ENCODE assay signal across 18 cellular contexts in the genomic region with DNA sequence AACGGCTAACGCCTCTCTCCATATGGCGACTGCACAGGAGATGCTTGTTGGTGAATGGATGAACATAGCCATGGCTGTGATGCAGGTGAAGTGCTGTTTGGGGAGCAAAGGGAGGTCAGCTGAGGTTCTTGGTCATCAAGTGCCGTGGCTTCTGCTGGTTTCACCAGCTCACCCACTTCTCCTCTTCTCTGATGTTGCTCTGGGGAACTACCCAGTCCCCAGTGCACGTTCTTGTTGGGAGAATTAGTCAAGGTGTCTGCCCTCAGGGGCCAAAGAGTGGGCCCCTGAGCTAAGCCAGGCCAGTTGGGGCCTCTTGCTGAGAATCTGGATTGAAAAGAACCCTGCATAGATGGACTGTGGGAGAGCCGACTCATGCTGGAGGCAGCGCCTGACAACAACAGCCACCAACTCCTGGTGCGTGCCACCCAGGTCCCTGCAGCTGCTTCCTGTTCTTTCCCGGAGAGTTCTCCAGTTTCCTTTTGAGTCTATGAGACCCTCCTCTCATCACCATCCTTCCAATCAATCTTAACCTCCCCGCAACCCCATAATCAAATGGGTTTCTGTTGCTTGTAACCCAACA. TPM values are rescaled to one million over a fixed set of nuclear protein-coding genes. Genes with fewer than 3 reads are reported as not detected.
DNase-seq lines count a peak whose midpoint lies in the region; ATAC-seq and TF ChIP-seq lines count a peak whose summit lies in the region.
"Had no signal": no experiment of that assay in that cellular context is flagged by ENCODE, and none has a peak within 500 bp of the region (broad histone marks: within the 10 kb centered on the region; RNA-seq: fewer than 3 reads in every experiment).

No MANE protein-coding gene starts in this region.

- H3K9me3 ChIP-seq in sigmoid colon: no peaks in the 10 kb centered on the region
- H3K9me3 ChIP-seq: Caco-2, HAP-1 had no signal

- H3K36me3 ChIP-seq in sigmoid colon: peaks cover 0 to 21% (median 3%) of the 10 kb centered on the region in 4 donors
- H3K36me3 ChIP-seq: HAP-1 had no signal

- no peak overlapping the region for H3K4me3 ChIP-seq in sigmoid colon
- H3K4me3 ChIP-seq: HAP-1 had no signal

- no peak for TF ChIP-seq CTCF in sigmoid colon (IDR thresholded peaks at IDR 0.05)

- intact Hi-C loops in sigmoid colon (cut with DNase I): no loop called here

- no peaks in the 10 kb centered on the region for H3K27me3 ChIP-seq in sigmoid colon

- TF ChIP-seq EP300 in sigmoid colon (IDR thresholded peaks at IDR 0.05): no peak

- H3K4me1 ChIP-seq in sigmoid colon: no peaks in the 10 kb centered on the region
- H3K4me1 ChIP-seq: HAP-1 had no signal

- H3K27ac ChIP-seq in sigmoid colon: no peak overlapping the region
- H3K27ac ChIP-seq: C4-2B had no signal

- TF ChIP-seq POLR2A in sigmoid colon (IDR thresholded peaks at IDR 0.05): no peak

- 85 to 93% methylated on average over 10 of the region's 10 CpGs for WGBS in sigmoid colon, 2 donors

- DNase-seq in NCI-H146 (lab: John Stamatoyannopoulos, UW) (peak; percentile 45), dermis blood vessel endothelial cell (peak; percentile 22), sigmoid colon (peak; percentile 24), NCI-H1417 (lab: John Stamatoyannopoulos, UW) (no peak)
- DNase-seq: Caco-2; CD4-positive, CD25-positive, alpha-beta regulatory T cell; CD8-positive, alpha-beta T cell; DMS153; DND-41; GOT3; HFFc6 had no signal

- no peak for ATAC-seq in HG03460 (IDR thresholded peaks at IDR 0.05; ENCODE audit: unreplicated experiment)
- ATAC-seq in esophagus mucosa: no peak
- ATAC-seq: CD8-positive, alpha-beta T cell had no signal

RNA-seq across cellular contexts. Expression of gene BTBD16, which starts 3.0 kb away (rescaled TPM):
- total RNA-seq in dermis blood vessel endothelial cell (not detected in 2 replicates), sigmoid colon (under 1 TPM in 2 of 4 donors, not detected in 2; 0.54 to 0.55 TPM), esophagus mucosa (0.16 TPM)
- under 1 TPM in 1 of 3 donors, not detected in 2; 0.12 TPM for polyA plus RNA-seq in sigmoid colon
- total RNA-seq: A172; A673; Caco-2; CD4-positive, CD25-positive, alpha-beta regulatory T cell; CD8-positive, alpha-beta T cell; HFFc6 had no signal
- polyA plus RNA-seq: BJ had no signal

Comparison
In these comparisons a context has a peak if more than half of its experiments do, and no peak if none do; other contexts are left out.
1. DNase-seq: peak in NCI-H146 (single experiment), dermis blood vessel endothelial cell (single experiment) and sigmoid colon (single experiment); none in NCI-H1417 (0 of 3).